Comparison of ENCODE assay signal across 10 cellular contexts in genomic region chr3:187798531-187799520, GRCh38. TPM values are rescaled to one million over a fixed set of nuclear protein-coding genes. Genes with fewer than 3 reads are reported as not detected.
A peak's percentile ranks its signal among the peaks of the same experiment; 100 is the strongest.
DNase-seq lines count a peak whose midpoint lies in the region; ATAC-seq and TF ChIP-seq lines count a peak whose summit lies in the region.
"Had no signal": no experiment of that assay in that cellular context is flagged by ENCODE, and none has a peak within 500 bp of the region (broad histone marks: within the 10 kb centered on the region; RNA-seq: fewer than 3 reads in every experiment).

No MANE protein-coding gene starts in this region.

- WGBS in spleen, 5 donors: 79 to 84% (median 83%) methylated on average over 15 of the region's 15 CpGs

- H3K27me3 ChIP-seq in spleen (replicated peaks in 1 of 7): no peaks in the 10 kb centered on the region

- H3K4me1 ChIP-seq in spleen: peaks cover 4 to 43% (median 11%) of the 10 kb centered on the region in 6 donors

- peak; percentile 30 for DNase-seq in activated T-cell treated with anti-CD3 and anti-CD28 coated beads for 24 hours (ENCODE audit: low read depth)
- DNase-seq in activated T-cell treated with anti-CD3 and anti-CD28 coated beads for 4 hours: no peak
- peak; percentile 70 for DNase-seq in NCI-H187 treated with DMSO at 0.1 percent for 48 hours (lab: John Stamatoyannopoulos, UW)
- peak; percentile 65 for DNase-seq in activated naive CD4-positive, alpha-beta T cell treated with anti-CD3 and anti-CD28 coated beads, Interleukin-2, amount 10 ng/mL, durations not matched to agents 7 days and 5 days
- no peak for DNase-seq in spleen
- DNase-seq in NCI-H1417 treated with DMSO at 0.1 percent for 48 hours (lab: John Stamatoyannopoulos, UW): no peak
- DNase-seq: GOT3 had no signal

- peak overlapping the region in 7 of 8 donors; percentile 22 to 71 (median 61) for H3K27ac ChIP-seq in spleen
- H3K27ac ChIP-seq: VCaP had no signal

- no peak overlapping the region for H3K4me3 ChIP-seq in spleen

- ATAC-seq in HG03025 (IDR thresholded peaks at IDR 0.05; ENCODE audit: low FRiP score, unreplicated experiment) (no peak), HG02938 (IDR thresholded peaks at IDR 0.05; ENCODE audit: unreplicated experiment) (no peak)

- peaks cover 17% of the 10 kb centered on the region for H3K9me3 Mint-ChIP-seq in activated naive CD4-positive, alpha-beta T cell treated with anti-CD3 and anti-CD28 coated beads, Interleukin-2, amount 10 ng/mL, durations not matched to agents 7 days and 5 days

- intact Hi-C loops in spleen (cut with DNase I; ENCODE audit: low total_unique reads): no loop called here

- no peak for TF ChIP-seq CTCF in spleen (IDR thresholded peaks at IDR 0.05 in 8 of 11, conservative IDR thresholded peaks at IDR 0.05 in 3 of 11)

- CTCF ChIA-PET in activated naive CD4-positive, alpha-beta T cell treated with anti-CD3 and anti-CD28 coated beads, Interleukin-2, amount 10 ng/mL, durations not matched to agents 7 days and 5 days (lab: Charles Lee): interaction anchor here (0.9 to 5.2 kb wide), 9 partner anchors 14 to 198 kb away, joined by 3 to 34 read pairs (median 4); no protein-coding TSS in a partner anchor

- peaks cover 43% of the 10 kb centered on the region for H3K36me3 Mint-ChIP-seq in activated naive CD4-positive, alpha-beta T cell treated with anti-CD3 and anti-CD28 coated beads, Interleukin-2, amount 10 ng/mL, durations not matched to agents 7 days and 5 days

- TF ChIP-seq POLR2A in spleen (IDR thresholded peaks at IDR 0.05): no peak

- peak overlapping the region; percentile 92 for H3K27ac Mint-ChIP-seq in activated naive CD4-positive, alpha-beta T cell treated with anti-CD3 and anti-CD28 coated beads, Interleukin-2, amount 10 ng/mL, durations not matched to agents 7 days and 5 days

- H3K9me3 ChIP-seq in spleen: no peaks in the 10 kb centered on the region

- H3K4me3 Mint-ChIP-seq in activated naive CD4-positive, alpha-beta T cell treated with anti-CD3 and anti-CD28 coated beads, Interleukin-2, amount 10 ng/mL, durations not matched to agents 7 days and 5 days: peak overlapping the region; percentile 38

- H3K27me3 Mint-ChIP-seq in activated naive CD4-positive, alpha-beta T cell treated with anti-CD3 and anti-CD28 coated beads, Interleukin-2, amount 10 ng/mL, durations not matched to agents 7 days and 5 days: peaks cover 4% of the 10 kb centered on the region

- peaks cover 83% of the 10 kb centered on the region for H3K4me1 Mint-ChIP-seq in activated naive CD4-positive, alpha-beta T cell treated with anti-CD3 and anti-CD28 coated beads, Interleukin-2, amount 10 ng/mL, durations not matched to agents 7 days and 5 days

- H3K36me3 ChIP-seq in spleen: no peaks in the 10 kb centered on the region

RNA-seq across cellular contexts. Expression of gene BCL6, which starts 53.6 kb away (rescaled TPM):
- 100 to 1,000 TPM in 6 of 7 donors, 10 to 100 TPM in 1; 84.4 to 444 (median 168) TPM for total RNA-seq in spleen
- 10 to 100 TPM in 2 of 3 donors, 1 to 10 TPM in 1; 9.5 to 13.9 (median 12.0) TPM for polyA plus RNA-seq in spleen

Comparison
In these comparisons a context has a peak if more than half of its experiments do, and no peak if none do; other contexts are left out.
1. DNase-seq: peak in activated T-cell treated with anti-CD3 and anti-CD28 coated beads for 24 hours (single experiment), NCI-H187 treated with DMSO at 0.1 percent for 48 hours (single experiment) and activated naive CD4-positive, alpha-beta T cell treated with anti-CD3 and anti-CD28 coated beads, Interleukin-2, amount 10 ng/mL, durations not matched to agents 7 days and 5 days (single experiment); none in activated T-cell treated with anti-CD3 and anti-CD28 coated beads for 4 hours (single experiment), spleen (single experiment) and NCI-H1417 treated with DMSO at 0.1 percent for 48 hours (single experiment).